ENCODE assay signal across 11 cellular contexts in genomic region chr14:81323621-81324400, GRCh38.
DNase-seq lines count a peak whose midpoint lies in the region; ATAC-seq, FAIRE-seq and TF ChIP-seq lines count a peak whose summit lies in the region.
"Had no signal": no experiment of that assay in that cellular context is flagged by ENCODE, and none has a peak within 500 bp of the region (broad histone marks: within the 10 kb centered on the region; RNA-seq: fewer than 3 reads in every experiment).

No MANE protein-coding gene starts in this region.

- peaks cover 22% of the 10 kb centered on the region; the same call in 2 of the 3 replicates for H3K79me2 ChIP-seq in K562 (ENCODE audit: control insufficient read depth, insufficient read depth, low read length)

- DNase-seq in COLO829 (ENCODE audit: low spot score) (peak; percentile 31), NCI-H146 (lab: John Stamatoyannopoulos, UW) (peak; percentile 85), K562 (ENCODE audit: extremely low read depth in 1 of 4, low spot score in 3 of 4) (peak in 2 of 4 experiments; percentile 20 to 37), mesothelial cell of epicardium (ENCODE audit: low spot score in 2 of 2, unreplicated experiment in 2 of 2) (peak; percentile 28 to 53), NCI-H1694 (lab: John Stamatoyannopoulos, UW) (no peak)
- DNase-seq in activated CD4-positive, alpha-beta memory T cell treated with anti-CD3 and anti-CD28 coated beads for 36 hours: no peak
- DNase-seq: cerebellar nuclear complex had no signal

- WGBS in K562 (ENCODE audit: insufficient coverage, low coverage, missing lambda C conversion rate): 71% methylated on average over 8 of the region's 16 CpGs

- no TSS peak for BruUV-seq in K562 (replicated peaks; lab: Mats Ljungman, UMichigan)

- H3K27ac Mint-ChIP-seq in mesothelial cell of epicardium: peak overlapping the region; percentile 68
- H3K27ac Mint-ChIP-seq in activated CD4-positive, alpha-beta memory T cell treated with anti-CD3 and anti-CD28 coated beads for 36 hours: no peak overlapping the region
- H3K27ac Mint-ChIP-seq: B cell, IgD-negative memory B cell had no signal

- H3K4me1 Mint-ChIP-seq in mesothelial cell of epicardium: peaks cover 65% of the 10 kb centered on the region
- H3K4me1 Mint-ChIP-seq in activated CD4-positive, alpha-beta memory T cell treated with anti-CD3 and anti-CD28 coated beads for 36 hours (ENCODE audit: low read depth): no peaks in the 10 kb centered on the region
- H3K4me1 Mint-ChIP-seq: B cell, IgD-negative memory B cell had no signal

- intact Hi-C loops in K562 (cut with micrococcal nuclease): no loop called here
- intact Hi-C loops in activated CD4-positive, alpha-beta memory T cell treated with anti-CD3 and anti-CD28 coated beads for 36 hours (cut with micrococcal nuclease): no loop called here

- H3K9me3 Mint-ChIP-seq in mesothelial cell of epicardium: no peaks in the 10 kb centered on the region
- no peaks in the 10 kb centered on the region for H3K9me3 Mint-ChIP-seq in activated CD4-positive, alpha-beta memory T cell treated with anti-CD3 and anti-CD28 coated beads for 36 hours
- H3K9me3 Mint-ChIP-seq: IgD-negative memory B cell had no signal

- H3K27ac ChIP-seq in K562 (ENCODE audit: extremely low read depth, low read depth, low read length): no peak overlapping the region

- peaks cover 2 to 4% of the 10 kb centered on the region in 2 experiments; a peak in 4 of 5 replicates for H3K4me1 ChIP-seq in K562 (replicated peaks in 1 of 2; ENCODE audit: control insufficient read depth in 2 of 2, insufficient read depth in 2 of 2, low read length in 2 of 2)

- H3K4me3 ChIP-seq in K562: no peak overlapping the region

- in situ Hi-C loops in K562 (cut with MboI): no loop called here

- H3K9ac ChIP-seq in K562 (ENCODE audit: insufficient read depth in 1 of 2, low read depth in 2 of 2, low read length in 2 of 2): peak overlapping the region in 1 of 2 experiments; percentile 56; a peak in 1 of 4 replicates

- peak; percentile 91 for ATAC-seq in K562
- ATAC-seq in activated CD4-positive, CD25-positive, alpha-beta regulatory T cell treated with anti-CD3 and anti-CD28 coated beads, Interleukin-2, amount 50 U/mL, for 24 hours: no peak
- no peak for ATAC-seq in GM21423 (IDR thresholded peaks at IDR 0.05; ENCODE audit: unreplicated experiment)

- CTCF ChIA-PET in K562 (lab: Yijun Ruan, JAX; ENCODE audit: low intra/inter-chr PET ratio): no interaction called here
- CTCF ChIA-PET in activated CD4-positive, alpha-beta memory T cell treated with anti-CD3 and anti-CD28 coated beads for 36 hours (lab: Charles Lee): no interaction called here

- H3K27me3 ChIP-seq in K562 (ENCODE audit: control insufficient read depth in 2 of 2, insufficient read depth in 2 of 2, low read length in 2 of 2): no peaks in the 10 kb centered on the region

- TF ChIP-seq POLR2A in K562 (conservative IDR thresholded peaks at IDR 0.05): no peak

- H3K36me3 ChIP-seq in K562 (ENCODE audit: control insufficient read depth, insufficient read depth, low read length): peaks cover 9% of the 10 kb centered on the region; the same call in 2 of the 3 replicates

- no peaks in the 10 kb centered on the region for H3K9me1 ChIP-seq in K562 (ENCODE audit: control insufficient read depth, insufficient read depth, low read length)

- H2AFZ ChIP-seq in K562 (ENCODE audit: low read depth, low read length): no peak overlapping the region

- H4K20me1 ChIP-seq in K562 (replicated peaks; ENCODE audit: control insufficient read depth, insufficient read depth, low read length): no peaks in the 10 kb centered on the region

- POLR2A ChIA-PET in K562 (lab: Yijun Ruan, JAX): no interaction called here
- POLR2A ChIA-PET in activated CD4-positive, alpha-beta memory T cell treated with anti-CD3 and anti-CD28 coated beads for 36 hours (lab: Charles Lee): no interaction called here

- no peak for TF ChIP-seq CTCF in K562 (IDR thresholded peaks at IDR 0.05 in 2 of 3, conservative IDR thresholded peaks at IDR 0.05 in 1 of 3; ENCODE audit: insufficient read depth in 2 of 3, low read depth in 1 of 3, low read length in 3 of 3)
- TF ChIP-seq CTCF in mesothelial cell of epicardium (IDR thresholded peaks at IDR 0.05; ENCODE audit: unreplicated experiment): no peak

- no peak for TF ChIP-seq RAD21 in K562 (CRISPR knock-in tag; conservative IDR thresholded peaks at IDR 0.05 in 1 of 2, IDR thresholded peaks at IDR 0.05 in 1 of 2)

- H3K4me2 ChIP-seq in K562 (ENCODE audit: insufficient read depth, low read length): no peak overlapping the region

- TF ChIP-seq EP300 in K562 (IDR thresholded peaks at IDR 0.05; ENCODE audit: low read length): no peak

- peaks cover 9% of the 10 kb centered on the region for H3K36me3 Mint-ChIP-seq in mesothelial cell of epicardium
- H3K36me3 Mint-ChIP-seq in activated CD4-positive, alpha-beta memory T cell treated with anti-CD3 and anti-CD28 coated beads for 36 hours: no peaks in the 10 kb centered on the region
- H3K36me3 Mint-ChIP-seq: IgD-negative memory B cell had no signal

- no peaks in the 10 kb centered on the region for H3K27me3 Mint-ChIP-seq in mesothelial cell of epicardium (ENCODE audit: low read depth)
- peaks cover 2% of the 10 kb centered on the region for H3K27me3 Mint-ChIP-seq in activated CD4-positive, alpha-beta memory T cell treated with anti-CD3 and anti-CD28 coated beads for 36 hours

- H3K4me3 Mint-ChIP-seq in mesothelial cell of epicardium: peak overlapping the region; percentile 66
- H3K4me3 Mint-ChIP-seq in activated CD4-positive, alpha-beta memory T cell treated with anti-CD3 and anti-CD28 coated beads for 36 hours: no peak overlapping the region
- H3K4me3 Mint-ChIP-seq: B cell, IgD-negative memory B cell had no signal

- no peak for FAIRE-seq in K562 (lab: Jason Lieb, UNC)

- H3K9me3 ChIP-seq in K562 (replicated peaks; ENCODE audit: control insufficient read depth, insufficient read depth, low read depth, low read length): no peaks in the 10 kb centered on the region

TF ChIP-seq in K562, 482 proteins besides CTCF, POLR2A, EP300 and RAD21:
- TF ChIP-seq ZNF384 (IDR thresholded peaks at IDR 0.05; ENCODE audit: low read depth, low read length) (peak; percentile 50; the same call in 1 of the 2 replicates), TCFL5 (CRISPR knock-in tag; conservative IDR thresholded peaks at IDR 0.05) (no peak), ZNF41 (CRISPR knock-in tag; conservative IDR thresholded peaks at IDR 0.05) (no peak), ZNF583 (CRISPR knock-in tag; IDR thresholded peaks at IDR 0.05) (no peak), ZNF217 (CRISPR knock-in tag; IDR thresholded peaks at IDR 0.05) (no peak), PATZ1 (CRISPR knock-in tag; IDR thresholded peaks at IDR 0.05; ENCODE audit: borderline replicate concordance) (no peak)
- TF ChIP-seq, protein P1, sequence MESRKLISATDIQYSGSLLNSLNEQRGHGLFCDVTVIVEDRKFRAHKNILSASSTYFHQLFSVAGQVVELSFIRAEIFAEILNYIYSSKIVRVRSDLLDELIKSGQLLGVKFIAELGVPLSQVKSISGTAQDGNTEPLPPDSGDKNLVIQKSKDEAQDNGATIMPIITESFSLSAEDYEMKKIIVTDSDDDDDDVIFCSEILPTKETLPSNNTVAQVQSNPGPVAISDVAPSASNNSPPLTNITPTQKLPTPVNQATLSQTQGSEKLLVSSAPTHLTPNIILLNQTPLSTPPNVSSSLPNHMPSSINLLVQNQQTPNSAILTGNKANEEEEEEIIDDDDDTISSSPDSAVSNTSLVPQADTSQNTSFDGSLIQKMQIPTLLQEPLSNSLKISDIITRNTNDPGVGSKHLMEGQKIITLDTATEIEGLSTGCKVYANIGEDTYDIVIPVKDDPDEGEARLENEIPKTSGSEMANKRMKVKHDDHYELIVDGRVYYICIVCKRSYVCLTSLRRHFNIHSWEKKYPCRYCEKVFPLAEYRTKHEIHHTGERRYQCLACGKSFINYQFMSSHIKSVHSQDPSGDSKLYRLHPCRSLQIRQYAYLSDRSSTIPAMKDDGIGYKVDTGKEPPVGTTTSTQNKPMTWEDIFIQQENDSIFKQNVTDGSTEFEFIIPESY (CRISPR knock-in tag; IDR thresholded peaks at IDR 0.05): 0 out of 2 replicates have a peak, but pooled peaks have one; percentile 42

Comparison
In these comparisons a context has a peak if more than half of its experiments do, and no peak if none do; other contexts are left out.
1. DNase-seq: peak in COLO829 (single experiment), NCI-H146 (single experiment) and mesothelial cell of epicardium (2 of 2); none in activated CD4-positive, alpha-beta memory T cell treated with anti-CD3 and anti-CD28 coated beads for 36 hours (single experiment) and NCI-H1694 (single experiment).